8 cellular contexts compared by ENCODE assay signal in the genomic region with DNA sequence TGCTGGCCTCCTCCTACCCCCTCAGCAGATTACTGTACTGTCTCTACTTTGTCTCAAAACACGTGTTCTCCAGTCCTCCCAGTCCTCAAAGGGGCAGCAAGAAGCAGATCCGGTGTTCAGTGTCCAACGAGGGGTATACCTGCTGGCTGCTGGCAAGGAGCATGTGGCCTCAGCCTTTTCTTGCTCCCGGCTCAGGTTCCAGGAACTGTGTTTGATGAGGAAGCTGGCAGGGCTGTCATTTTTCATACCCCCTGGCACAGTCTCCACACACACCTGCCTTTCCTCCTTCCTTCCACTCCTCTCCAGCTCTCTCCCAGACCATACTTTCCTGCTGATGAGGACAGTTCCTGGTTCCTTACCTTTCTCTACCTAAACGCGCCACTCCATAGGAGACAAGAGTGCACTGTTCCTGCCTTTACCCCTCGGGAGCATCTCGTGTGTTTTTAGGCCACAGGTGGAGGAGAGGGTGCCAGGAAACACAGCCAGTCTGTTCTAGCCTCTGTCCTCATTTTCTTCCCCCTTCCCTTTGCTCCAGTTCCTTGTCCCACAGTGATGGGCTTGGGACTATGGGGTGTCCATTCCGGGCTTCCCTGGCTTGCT.
DNase-seq lines count a peak whose midpoint lies in the region; ATAC-seq and TF ChIP-seq lines count a peak whose summit lies in the region.
"Had no signal": no experiment of that assay in that cellular context is flagged by ENCODE, and none has a peak within 500 bp of the region (broad histone marks: within the 10 kb centered on the region; RNA-seq: fewer than 3 reads in every experiment).

No MANE protein-coding gene starts in this region.

- DNase-seq in DMS53 treated with DMSO at 0.1 percent for 48 hours (lab: John Stamatoyannopoulos, UW; ENCODE audit: unreplicated experiment) (peak; percentile 36), LNCaP clone FGC (ENCODE audit: low read depth) (peak; percentile 95), mammary epithelial cell (no peak), trophoblast cell (no peak), NCI-H748 (lab: John Stamatoyannopoulos, UW; ENCODE audit: unreplicated experiment) (no peak), iPS-NIHi7 (ENCODE audit: extremely low spot score) (no peak)

- H3K27me3 ChIP-seq in mammary epithelial cell (ENCODE audit: insufficient read depth, low read length), result no peaks in the 10 kb centered on the region
- H3K27me3 ChIP-seq in trophoblast cell (ENCODE audit: insufficient read depth, low read length), result no peaks in the 10 kb centered on the region
- H3K27me3 ChIP-seq: neural progenitor cell had no signal

- no peaks in the 10 kb centered on the region for H3K79me1 ChIP-seq in trophoblast cell (ENCODE audit: low read length)

- H3K4ac ChIP-seq in trophoblast cell (ENCODE audit: low read depth, low read length), result peak overlapping the region; percentile 5

- H3K18ac ChIP-seq in trophoblast cell (ENCODE audit: low read length), result no peak overlapping the region

- CTCF ChIA-PET in mammary epithelial cell (lab: Charles Lee; ENCODE audit: low non-redundant PET), result no interaction called here

- H2AFZ ChIP-seq in mammary epithelial cell (ENCODE audit: low read depth, low read length), result peak overlapping the region; percentile 28
- no peak overlapping the region for H2AFZ ChIP-seq in trophoblast cell (ENCODE audit: insufficient read depth, low read length, poor library complexity)
- H2AFZ ChIP-seq: neural progenitor cell had no signal

- 42% methylated on average over 9 of the region's 9 CpGs for WGBS in mammary epithelial cell (ENCODE audit: low coverage, missing lambda C conversion rate)
- no CpG with 5 or more reads among the region's 9 CpGs for WGBS in trophoblast cell (ENCODE audit: extremely low coverage, insufficient coverage, insufficient read length)

- H3K36me3 ChIP-seq in mammary epithelial cell (ENCODE audit: insufficient read depth, low read length), result peaks cover 6% of the 10 kb centered on the region
- H3K36me3 ChIP-seq in trophoblast cell (ENCODE audit: control insufficient read depth in 1 of 2, insufficient read depth in 2 of 2, low read length in 2 of 2), result peaks cover 33 to 43% of the 10 kb centered on the region in 2 experiments
- H3K36me3 ChIP-seq: neural progenitor cell had no signal

- in situ Hi-C loops in mammary epithelial cell (cut with MboI; ENCODE audit: low sequenced_read_pairs in 2 of 2), result loop anchor here (5.0 to 10.0 kb wide), 2 partner anchors 509 to 511 kb away; no protein-coding TSS in a partner anchor

- no peak overlapping the region for H4K8ac ChIP-seq in trophoblast cell (ENCODE audit: low read depth, low read length)

- no peaks in the 10 kb centered on the region for H3K9me3 ChIP-seq in mammary epithelial cell (replicated peaks; ENCODE audit: insufficient read depth, low read length)
- no peaks in the 10 kb centered on the region for H3K9me3 ChIP-seq in trophoblast cell (ENCODE audit: insufficient read depth, low read depth, low read length)

- BruUV-seq in mammary epithelial cell (replicated peaks; lab: Mats Ljungman, UMichigan), result no TSS peak

- H3K4me2 ChIP-seq in mammary epithelial cell (ENCODE audit: insufficient read depth, low read depth, low read length), result peak overlapping the region; percentile 35
- no peak overlapping the region for H3K4me2 ChIP-seq in trophoblast cell (ENCODE audit: low read length)
- H3K4me2 ChIP-seq: neural progenitor cell had no signal

- no peak overlapping the region for H4K12ac ChIP-seq in trophoblast cell (ENCODE audit: low read depth, low read length)

- no peak overlapping the region for H3K14ac ChIP-seq in trophoblast cell (ENCODE audit: low read length)

- ATAC-seq in GM18873 (IDR thresholded peaks at IDR 0.05; ENCODE audit: low FRiP score, unreplicated experiment), result no peak

- peak overlapping the region; percentile 71 for H3K27ac ChIP-seq in mammary epithelial cell (ENCODE audit: insufficient read depth, low read depth, low read length)
- H3K27ac ChIP-seq in trophoblast cell (ENCODE audit: low read depth, low read length), result no peak overlapping the region
- H3K27ac ChIP-seq: neural progenitor cell had no signal

- H4K20me1 ChIP-seq in mammary epithelial cell (ENCODE audit: insufficient read depth, low read length), result no peaks in the 10 kb centered on the region

- H3K4me3 ChIP-seq in LNCaP clone FGC (ENCODE audit: low read depth, low read length), result peak overlapping the region; percentile 35
- H3K4me3 ChIP-seq in mammary epithelial cell (replicated peaks in 1 of 3; ENCODE audit: insufficient read depth in 1 of 3, low read depth in 2 of 3, low read length in 3 of 3), result no peak overlapping the region
- H3K4me3 ChIP-seq in trophoblast cell (ENCODE audit: low read depth, low read length), result no peak overlapping the region
- H3K4me3 ChIP-seq: neural progenitor cell had no signal

- no peak overlapping the region for H2BK12ac ChIP-seq in trophoblast cell (ENCODE audit: low read length)

- peaks cover 43% of the 10 kb centered on the region for H3K79me2 ChIP-seq in mammary epithelial cell (ENCODE audit: insufficient read depth, low read length)
- H3K79me2 ChIP-seq in trophoblast cell (ENCODE audit: control insufficient read depth, insufficient read depth, low read length, poor library complexity), result no peaks in the 10 kb centered on the region

- H4K91ac ChIP-seq in trophoblast cell (ENCODE audit: low read depth, low read length), result no peak overlapping the region

- dilution Hi-C loops in mammary epithelial cell (cut with HindIII; ENCODE audit: low sequenced_read_pairs), result no loop called here

- H2AK5ac ChIP-seq in trophoblast cell (ENCODE audit: low read length), result no peak overlapping the region

- TF ChIP-seq CTCF in LNCaP clone FGC (IDR thresholded peaks at IDR 0.05; ENCODE audit: control insufficient read depth, extremely low read depth, insufficient read depth), result no peak
- no peak for TF ChIP-seq CTCF in mammary epithelial cell (conservative IDR thresholded peaks at IDR 0.05 in 1 of 2, IDR thresholded peaks at IDR 0.05 in 1 of 2; ENCODE audit: extremely low read depth in 1 of 2, insufficient read depth in 1 of 2, low read depth in 1 of 2, low read length in 2 of 2)

- intact Hi-C loops in mammary epithelial cell (cut with micrococcal nuclease), result no loop called here

- no peak overlapping the region for H2BK120ac ChIP-seq in trophoblast cell (ENCODE audit: insufficient read depth, low read length, poor library complexity)

- H3K23ac ChIP-seq in trophoblast cell (ENCODE audit: low read length), result no peak overlapping the region

- H3K9ac ChIP-seq in mammary epithelial cell (ENCODE audit: insufficient read depth, low read length), result no peak overlapping the region
- no peak overlapping the region for H3K9ac ChIP-seq in trophoblast cell (ENCODE audit: low read length)
- H3K9ac ChIP-seq: neural progenitor cell had no signal

- H3K4me1 ChIP-seq in mammary epithelial cell (ENCODE audit: insufficient read depth, low read length) (peaks cover 15% of the 10 kb centered on the region), trophoblast cell (ENCODE audit: control insufficient read depth in 1 of 2, insufficient read depth in 2 of 2, low read length in 2 of 2) (no peaks in the 10 kb centered on the region)
- H3K4me1 ChIP-seq: neural progenitor cell had no signal

- no peak overlapping the region for H2BK5ac ChIP-seq in trophoblast cell (ENCODE audit: low read depth, low read length, poor library complexity)

Comparison
In these comparisons a context has a peak if more than half of its experiments do, and no peak if none do; other contexts are left out.
1. DNase-seq: peak in DMS53 treated with DMSO at 0.1 percent for 48 hours (single experiment) and LNCaP clone FGC (single experiment); none in mammary epithelial cell (single experiment), trophoblast cell (0 of 2), NCI-H748 (single experiment) and iPS-NIHi7 (single experiment).